Comparison of ENCODE assay signal across 8 cellular contexts in the genomic region with DNA sequence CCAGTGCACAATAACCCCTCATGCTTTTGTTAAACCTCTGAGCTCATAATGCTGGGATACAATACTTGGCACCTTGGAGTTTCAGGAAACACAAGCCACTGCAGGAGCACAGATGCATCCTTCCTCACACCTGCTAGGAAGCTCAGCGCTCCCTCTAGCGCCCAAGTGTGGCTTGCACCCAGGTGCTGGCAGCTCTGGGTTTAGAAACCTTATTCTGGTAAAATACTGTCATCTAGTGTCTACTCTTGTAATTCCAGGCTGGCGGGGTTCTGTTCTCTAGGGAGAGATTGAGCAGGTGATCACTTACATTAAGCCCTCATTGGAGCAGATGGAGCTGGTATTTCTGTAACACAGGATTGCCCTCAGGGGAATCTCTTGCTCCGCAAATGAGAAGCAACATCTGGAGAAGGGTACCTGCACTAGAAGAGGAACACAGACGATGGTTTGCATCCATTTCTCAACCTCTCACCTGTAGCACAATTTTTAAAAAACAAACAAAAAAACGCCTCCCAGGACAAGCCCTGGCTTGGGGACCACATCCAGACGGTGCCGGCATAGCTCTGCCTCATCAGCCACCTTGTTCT. TPM values are rescaled to one million over a fixed set of nuclear protein-coding genes. Genes with fewer than 3 reads are reported as not detected.
DNase-seq lines count a peak whose midpoint lies in the region; ATAC-seq and TF ChIP-seq lines count a peak whose summit lies in the region.

No MANE protein-coding gene starts in this region.

- no peaks in the 10 kb centered on the region for H3K36me3 ChIP-seq in Karpas-422 (ENCODE audit: insufficient read depth, low read length)
- no peaks in the 10 kb centered on the region for H3K36me3 ChIP-seq in suprapubic skin

- WGBS in suprapubic skin = 19% methylated on average over 8 of the region's 8 CpGs

- TF ChIP-seq EP300 in suprapubic skin (IDR thresholded peaks at IDR 0.05) = no peak

- H3K27me3 ChIP-seq in Karpas-422 (ENCODE audit: low read length) (no peaks in the 10 kb centered on the region), suprapubic skin (peaks cover 21% of the 10 kb centered on the region)

- no peak overlapping the region for H3K9ac ChIP-seq in Karpas-422 (ENCODE audit: low read length)

- H3K4me1 Mint-ChIP-seq in activated T-cell treated with anti-CD3 and anti-CD28 coated beads, Interleukin-2, amount 50 U/mL, for 72 hours (ENCODE audit: low read depth) = peaks cover 16% of the 10 kb centered on the region
- no peaks in the 10 kb centered on the region for H3K4me1 Mint-ChIP-seq in neural crest cell

- TF ChIP-seq POLR2A in suprapubic skin (IDR thresholded peaks at IDR 0.05) = no peak

- no peaks in the 10 kb centered on the region for H3K9me3 ChIP-seq in Karpas-422 (ENCODE audit: low read length)
- H3K9me3 ChIP-seq in suprapubic skin = no peaks in the 10 kb centered on the region

- no peaks in the 10 kb centered on the region for H3K4me1 ChIP-seq in Karpas-422 (ENCODE audit: low read length)
- H3K4me1 ChIP-seq in suprapubic skin = peaks cover 4% of the 10 kb centered on the region

- peaks cover 52% of the 10 kb centered on the region for H3K27me3 Mint-ChIP-seq in activated T-cell treated with anti-CD3 and anti-CD28 coated beads, Interleukin-2, amount 50 U/mL, for 72 hours (ENCODE audit: low read depth)
- peaks cover 42% of the 10 kb centered on the region for H3K27me3 Mint-ChIP-seq in neural crest cell (ENCODE audit: low read depth)

- H3K4me3 Mint-ChIP-seq in activated T-cell treated with anti-CD3 and anti-CD28 coated beads, Interleukin-2, amount 50 U/mL, for 72 hours = no peak overlapping the region
- no peak overlapping the region for H3K4me3 Mint-ChIP-seq in neural crest cell

- no peaks in the 10 kb centered on the region for H3K9me3 Mint-ChIP-seq in activated T-cell treated with anti-CD3 and anti-CD28 coated beads, Interleukin-2, amount 50 U/mL, for 72 hours
- H3K9me3 Mint-ChIP-seq in neural crest cell = no peaks in the 10 kb centered on the region

- no peak overlapping the region for H3K4me2 ChIP-seq in Karpas-422 (ENCODE audit: low read depth, low read length, poor library complexity, severe bottlenecking)

- no peak overlapping the region for H3K27ac Mint-ChIP-seq in activated T-cell treated with anti-CD3 and anti-CD28 coated beads, Interleukin-2, amount 50 U/mL, for 72 hours
- no peak overlapping the region for H3K27ac Mint-ChIP-seq in neural crest cell (ENCODE audit: unreplicated experiment)

- no peaks in the 10 kb centered on the region for H3K9me2 ChIP-seq in Karpas-422 (replicated peaks; ENCODE audit: insufficient read depth, low read length)

- no peaks in the 10 kb centered on the region for H3K79me2 ChIP-seq in Karpas-422 (ENCODE audit: low read length)

- peak; percentile 78 for ATAC-seq in GM18907 (IDR thresholded peaks at IDR 0.05; ENCODE audit: unreplicated experiment)
- peak; percentile 91 to 92 for ATAC-seq in activated T-cell treated with anti-CD3 and anti-CD28 coated beads, Interleukin-2, amount 50 U/mL, for 72 hours (replicated peaks in 1 of 2)

- H3K4me3 ChIP-seq in Karpas-422 (ENCODE audit: low read length) (no peak overlapping the region), fibroblast of the aortic adventitia (ENCODE audit: low read depth, low read length) (no peak overlapping the region), suprapubic skin (no peak overlapping the region)

- TF ChIP-seq CTCF in fibroblast of the aortic adventitia (IDR thresholded peaks at IDR 0.05; ENCODE audit: insufficient read depth, low read length) = peak; percentile 99
- TF ChIP-seq CTCF in neural crest cell (conservative IDR thresholded peaks at IDR 0.05) = peak; percentile 99
- peak; percentile 98 to 99 for TF ChIP-seq CTCF in suprapubic skin (IDR thresholded peaks at IDR 0.05)

- H3K36me3 Mint-ChIP-seq in activated T-cell treated with anti-CD3 and anti-CD28 coated beads, Interleukin-2, amount 50 U/mL, for 72 hours (ENCODE audit: insufficient read depth in 2 of 2) = no peaks in the 10 kb centered on the region
- no peaks in the 10 kb centered on the region for H3K36me3 Mint-ChIP-seq in neural crest cell (ENCODE audit: low read depth)

- H3K27ac ChIP-seq in Karpas-422 (ENCODE audit: low read length) (no peak overlapping the region), suprapubic skin (no peak overlapping the region)

- peak; percentile 78 for DNase-seq in AG08396 (ENCODE audit: low spot score)
- DNase-seq in Karpas-422 = peak; percentile 94
- peak; percentile 95 for DNase-seq in OCI-M1 (lab: John Stamatoyannopoulos, UW)
- DNase-seq in activated T-cell treated with anti-CD3 and anti-CD28 coated beads, Interleukin-2, amount 50 U/mL, for 72 hours = peak; percentile 82 to 85
- DNase-seq in fibroblast of the aortic adventitia (ENCODE audit: low read depth) = peak; percentile 92
- DNase-seq in neural crest cell (ENCODE audit: low read depth, low spot score) = peak; percentile 78
- peak; percentile 88 to 90 for DNase-seq in suprapubic skin (ENCODE audit: low spot score in 2 of 2)

- H4K20me1 ChIP-seq in Karpas-422 (ENCODE audit: insufficient read depth, low read depth, low read length) = no peaks in the 10 kb centered on the region

- H2AFZ ChIP-seq in Karpas-422 (ENCODE audit: low read length) = no peak overlapping the region

RNA-seq across cellular contexts. Expression of a gene that starts 1.5 kb away (rescaled TPM):
- total RNA-seq in Karpas-422 (2014; rRNA removed; shearing (Covaris generic); ENCODE audit: low replicate concordance) = not detected in 2 replicates
- not detected for total RNA-seq in activated T-cell treated with anti-CD3 and anti-CD28 coated beads, Interleukin-2, amount 50 U/mL, for 72 hours
- not detected in 2 replicates for total RNA-seq in fibroblast of the aortic adventitia (ENCODE audit: low replicate concordance)
- not detected in 2 replicates for total RNA-seq in neural crest cell
- not detected for total RNA-seq in suprapubic skin

RNA-seq across cellular contexts. Expression of a gene that starts 5.3 kb away (rescaled TPM):
- total RNA-seq in Karpas-422 (2014; rRNA removed; shearing (Covaris generic); ENCODE audit: low replicate concordance) = not detected in 2 replicates
- not detected for total RNA-seq in activated T-cell treated with anti-CD3 and anti-CD28 coated beads, Interleukin-2, amount 50 U/mL, for 72 hours
- total RNA-seq in fibroblast of the aortic adventitia (ENCODE audit: low replicate concordance) = not detected in 2 replicates
- not detected in 2 replicates for total RNA-seq in neural crest cell
- 1 to 10 TPM in 1 of 4 donors, not detected in 3; 1.6 TPM for total RNA-seq in suprapubic skin

RNA-seq across cellular contexts. Expression of a gene that starts 42.3 kb away (rescaled TPM):
- total RNA-seq in Karpas-422 (2014; rRNA removed; shearing (Covaris generic); ENCODE audit: low replicate concordance) = not detected in 2 replicates
- not detected for total RNA-seq in activated T-cell treated with anti-CD3 and anti-CD28 coated beads, Interleukin-2, amount 50 U/mL, for 72 hours
- not detected in 2 replicates for total RNA-seq in fibroblast of the aortic adventitia (ENCODE audit: low replicate concordance)
- not detected in 2 replicates for total RNA-seq in neural crest cell
- 1 to 10 TPM in 1 of 4 donors, under 1 TPM in 1, not detected in 2; 0.64 to 2.2 TPM for total RNA-seq in suprapubic skin
